Comparison of ENCODE assay signal across 25 cellular contexts in genomic region chr16:83838151-83838550, GRCh38.
"Had no signal": no experiment of that assay in that cellular context is flagged by ENCODE, and none has a peak within 500 bp of the region (broad histone marks: within the 10 kb centered on the region; RNA-seq: fewer than 3 reads in every experiment).

No MANE protein-coding gene starts in this region.

- H3K79me2 ChIP-seq: parathyroid adenoma had no signal

- H3K27ac ChIP-seq: neural progenitor cell, parathyroid adenoma, testis, tibial artery had no signal

- H3K36me3 ChIP-seq: neural progenitor cell, tibial artery had no signal

- H3K4me2 ChIP-seq: neural progenitor cell, smooth muscle cell had no signal

- H3K4me1 ChIP-seq: parathyroid adenoma, testis, tibial artery had no signal

- FAIRE-seq: frontal cortex had no signal

- H3K27ac Mint-ChIP-seq: memory B cell; mesothelial cell of epicardium; nephron; neural progenitor cell; progenitor cell of endocrine pancreas; stimulated activated memory B cell treated with anti-CD40 and anti-IgM and Interleukin-4, amounts not matched to agents 10 μg/mL and 1 μg/mL and 100 μg/mL, for 72 hours; type B pancreatic cell had no signal

- H3K4me3 Mint-ChIP-seq: effector memory CD8-positive, alpha-beta T cell; memory B cell; mesothelial cell of epicardium; naive B cell; nephron; neural progenitor cell; stimulated activated memory B cell treated with anti-CD40 and anti-IgM and Interleukin-4, amounts not matched to agents 10 μg/mL and 1 μg/mL and 100 μg/mL, for 72 hours; type B pancreatic cell had no signal

- DNase-seq: cortex of kidney; effector memory CD8-positive, alpha-beta T cell; head of caudate nucleus; mucosa of descending colon; naive B cell; stimulated activated CD4-positive, alpha-beta T cell treated with anti-CD3 and anti-CD28 coated beads, Interleukin-12 subunit alpha, Interleukin-12 subunit beta, amount 100 ng/mL, for 4 hours; stimulated activated CD4-positive, alpha-beta T cell treated with anti-CD3 and anti-CD28 coated beads, Interleukin-2, amount 100 ng/mL, for 24 hours; stimulated activated CD4-positive, alpha-beta T cell treated with anti-CD3 and anti-CD28 coated beads, Interleukin-4, amount 100 ng/mL, for 4 hours; stimulated activated naive CD8-positive, alpha-beta T cell treated with anti-CD3 and anti-CD28 coated beads, Interleukin-15, Interleukin-2, amounts not matched to agents 100 U/mL and 50 U/mL, for 24 hours; substantia nigra; testis; tibial artery had no signal

- ATAC-seq: effector memory CD8-positive, alpha-beta T cell; left lobe of liver; mucosa of descending colon; sciatic nerve; stimulated activated memory B cell treated with anti-CD40 and anti-IgM and Interleukin-4, amounts not matched to agents 10 μg/mL and 1 μg/mL and 100 μg/mL, for 72 hours; stimulated activated naive CD8-positive, alpha-beta T cell treated with anti-CD3 and anti-CD28 coated beads, Interleukin-15, Interleukin-2, amounts not matched to agents 100 U/mL and 50 U/mL, for 24 hours had no signal

- H3K27me3 ChIP-seq: neural progenitor cell, testis, tibial artery had no signal

- H3K36me3 Mint-ChIP-seq: mesothelial cell of epicardium; naive B cell; neural progenitor cell; stimulated activated memory B cell treated with anti-CD40 and anti-IgM and Interleukin-4, amounts not matched to agents 10 μg/mL and 1 μg/mL and 100 μg/mL, for 72 hours had no signal

- H3K4me3 ChIP-seq: lung, mucosa of descending colon, neural progenitor cell, smooth muscle cell, testis, tibial artery had no signal

- H3K27me3 Mint-ChIP-seq: progenitor cell of endocrine pancreas; stimulated activated memory B cell treated with anti-CD40 and anti-IgM and Interleukin-4, amounts not matched to agents 10 μg/mL and 1 μg/mL and 100 μg/mL, for 72 hours had no signal

- H3K9me3 Mint-ChIP-seq: effector memory CD8-positive, alpha-beta T cell; stimulated activated memory B cell treated with anti-CD40 and anti-IgM and Interleukin-4, amounts not matched to agents 10 μg/mL and 1 μg/mL and 100 μg/mL, for 72 hours had no signal

- H3K9ac ChIP-seq: neural progenitor cell, parathyroid adenoma had no signal

- H3K9me3 ChIP-seq: mucosa of descending colon, testis, tibial artery had no signal

- H2AFZ ChIP-seq: neural progenitor cell, parathyroid adenoma had no signal
